8 cellular contexts compared by ENCODE assay signal in genomic region chr13:32911506-32911905, GRCh38.
DNase-seq lines count a peak whose midpoint lies in the region; ATAC-seq, FAIRE-seq and TF ChIP-seq lines count a peak whose summit lies in the region.

No MANE protein-coding gene starts in this region.

- TF ChIP-seq CTCF in 22Rv1 (IDR thresholded peaks at IDR 0.05) (peak; percentile 55), GM10266 (IDR thresholded peaks at IDR 0.05; ENCODE audit: control insufficient read depth, insufficient read depth, low read depth, missing control alignments) (peak; percentile 58), mammary epithelial cell (conservative IDR thresholded peaks at IDR 0.05 in 1 of 2, IDR thresholded peaks at IDR 0.05 in 1 of 2; ENCODE audit: extremely low read depth in 1 of 2, insufficient read depth in 1 of 2, low read depth in 1 of 2, low read length in 2 of 2) (peak; percentile 52 to 85), HepG2 (CRISPR knock-in tag; IDR thresholded peaks at IDR 0.05) (peak; percentile 68)

- dilution Hi-C loops in mammary epithelial cell (cut with HindIII; ENCODE audit: low sequenced_read_pairs): loop anchor here (5.0 kb wide), 1 partner anchor 76 kb away; no protein-coding TSS in a partner anchor

- ATAC-seq in HG03039 (IDR thresholded peaks at IDR 0.05; ENCODE audit: unreplicated experiment) (peak; percentile 80), HepG2 (peak; percentile 96), GM18870 (IDR thresholded peaks at IDR 0.05; ENCODE audit: unreplicated experiment) (no peak)

- H3K9me3 ChIP-seq in mammary epithelial cell (replicated peaks; ENCODE audit: insufficient read depth, low read length) (peaks cover 9% of the 10 kb centered on the region), HepG2 (ENCODE audit: low read length) (no peaks in the 10 kb centered on the region)

- CTCF ChIA-PET in mammary epithelial cell (lab: Charles Lee; ENCODE audit: low non-redundant PET) (no interaction called here), HepG2 (lab: Yijun Ruan, JAX; ENCODE audit: low intra/inter-chr PET ratio, low total read pairs) (no interaction called here)

- no peaks in the 10 kb centered on the region for H3K4me1 ChIP-seq in mammary epithelial cell (ENCODE audit: insufficient read depth, low read length)
- no peaks in the 10 kb centered on the region for H3K4me1 ChIP-seq in HepG2 (ENCODE audit: insufficient read depth, low read length)

- in situ Hi-C loops in mammary epithelial cell (cut with MboI; ENCODE audit: low sequenced_read_pairs in 2 of 2) (loop anchor here in 1 of 2 donors (25.0 kb wide), 1 partner anchor 324 kb away; the partner anchor contains the start of gene PDS5B), HepG2 (cut with HindIII; ENCODE audit: extremely low pct_ligation_motif_present, low pct_unique_long_range_greater_than_20kb) (loop anchor here (10.0 kb wide), 1 partner anchor 327 kb away; the partner anchor contains the start of gene PDS5B)

- FAIRE-seq in HepG2 (lab: Jason Lieb, UNC): peak; percentile 51

- H3K4me3 ChIP-seq in mammary epithelial cell (replicated peaks in 1 of 3; ENCODE audit: insufficient read depth in 1 of 3, low read depth in 2 of 3, low read length in 3 of 3): no peak overlapping the region
- H3K4me3 ChIP-seq in HepG2 (replicated peaks in 1 of 3; ENCODE audit: insufficient read depth in 1 of 3, low read depth in 2 of 3, low read length in 3 of 3): no peak overlapping the region

- intact Hi-C loops in mammary epithelial cell (cut with micrococcal nuclease) (loop anchor here (1.0 to 5.0 kb wide), 4 partner anchors 84 to 325 kb away; partner anchors contain the start of gene PDS5B), HepG2 (cut with micrococcal nuclease; ENCODE audit: unreplicated experiment) (no loop called here)

- no peak for TF ChIP-seq POLR2A in HepG2 (IDR thresholded peaks at IDR 0.05; ENCODE audit: insufficient read depth in 1 of 2, low read depth in 2 of 2, low read length in 2 of 2)

- H2AFZ ChIP-seq in mammary epithelial cell (ENCODE audit: low read depth, low read length): no peak overlapping the region
- no peak overlapping the region for H2AFZ ChIP-seq in HepG2 (ENCODE audit: low read length)

- H3K27ac ChIP-seq in 22Rv1 (no peak overlapping the region), mammary epithelial cell (ENCODE audit: insufficient read depth, low read depth, low read length) (no peak overlapping the region), HepG2 (ENCODE audit: extremely low read length, insufficient read depth, low read length) (no peak overlapping the region)

- H4K20me1 ChIP-seq in mammary epithelial cell (ENCODE audit: insufficient read depth, low read length) (no peaks in the 10 kb centered on the region), HepG2 (ENCODE audit: insufficient read depth, low read length) (no peaks in the 10 kb centered on the region)

- H3K27me3 ChIP-seq in mammary epithelial cell (ENCODE audit: insufficient read depth, low read length) (peaks cover 4% of the 10 kb centered on the region), HepG2 (ENCODE audit: control insufficient read depth in 1 of 2, insufficient read depth in 2 of 2, low read length in 2 of 2) (no peaks in the 10 kb centered on the region; a peak in 1 of 5 replicates)

- TF ChIP-seq RAD21 in HepG2 (CRISPR knock-in tag; IDR thresholded peaks at IDR 0.05): 0 out of 2 replicates have a peak, but pooled peaks have one; percentile 13

- 100% methylated on average over 1 of the region's 2 CpGs for WGBS in mammary epithelial cell (ENCODE audit: low coverage, missing lambda C conversion rate)
- WGBS in HepG2 (ENCODE audit: low lambda C conversion rate): 40% methylated on average over 2 of the region's 2 CpGs

- TF ChIP-seq EP300 in HepG2 (IDR thresholded peaks at IDR 0.05; ENCODE audit: low read depth in 2 of 2, low read length in 2 of 2): no peak
- no peak for TF ChIP-seq EP300 in HepG2 (CRISPR knock-in tag; IDR thresholded peaks at IDR 0.05; ENCODE audit: borderline replicate concordance)

- no TSS peak for BruUV-seq in mammary epithelial cell (replicated peaks; lab: Mats Ljungman, UMichigan)
- BruUV-seq in HepG2 (replicated peaks; lab: Mats Ljungman, UMichigan): no TSS peak

- DNase-seq in GM10266 (ENCODE audit: extremely low spot score) (peak; percentile 56), NCI-H82 treated with DMSO at 0.1 percent for 48 hours (lab: John Stamatoyannopoulos, UW; ENCODE audit: unreplicated experiment) (peak; percentile 13), mammary epithelial cell (peak; percentile 51), HepG2 (ENCODE audit: low spot score) (peak; percentile 36), middle frontal gyrus (ENCODE audit: extremely low spot score, low spot score) (no peak)

- H3K4me2 ChIP-seq in mammary epithelial cell (ENCODE audit: insufficient read depth, low read depth, low read length) (no peak overlapping the region), HepG2 (ENCODE audit: low read depth, low read length) (no peak overlapping the region)

- H3K36me3 ChIP-seq in mammary epithelial cell (ENCODE audit: insufficient read depth, low read length) (no peaks in the 10 kb centered on the region), HepG2 (replicated peaks in 1 of 2; ENCODE audit: control insufficient read depth in 1 of 2, insufficient read depth in 2 of 2, low read length in 2 of 2) (no peaks in the 10 kb centered on the region)

- H3K9ac ChIP-seq in mammary epithelial cell (ENCODE audit: insufficient read depth, low read length) (no peak overlapping the region), HepG2 (ENCODE audit: insufficient read depth, low read depth, low read length) (no peak overlapping the region)

- POLR2A ChIA-PET in HepG2 (lab: Yijun Ruan, JAX): no interaction called here

- H3K79me2 ChIP-seq in mammary epithelial cell (ENCODE audit: insufficient read depth, low read length) (no peaks in the 10 kb centered on the region), HepG2 (ENCODE audit: insufficient read depth, low read length) (no peaks in the 10 kb centered on the region)

TF ChIP-seq in HepG2, 621 proteins besides CTCF, POLR2A, EP300 and RAD21:
- TF ChIP-seq RARA (CRISPR knock-in tag; IDR thresholded peaks at IDR 0.05): no peak
- TF ChIP-seq ZNF460 (CRISPR knock-in tag; IDR thresholded peaks at IDR 0.05; ENCODE audit: borderline replicate concordance): no peak
- TF ChIP-seq STAG1 (CRISPR knock-in tag; IDR thresholded peaks at IDR 0.05): peak; percentile 72
- peak; percentile 24; the same call in 1 of the 2 replicates for TF ChIP-seq SMC3 (IDR thresholded peaks at IDR 0.05; ENCODE audit: low read length)
TF ChIP-seq in HepG2: peak in this region for 2.
